ENCODE assay signal across 10 cellular contexts in the genomic region with DNA sequence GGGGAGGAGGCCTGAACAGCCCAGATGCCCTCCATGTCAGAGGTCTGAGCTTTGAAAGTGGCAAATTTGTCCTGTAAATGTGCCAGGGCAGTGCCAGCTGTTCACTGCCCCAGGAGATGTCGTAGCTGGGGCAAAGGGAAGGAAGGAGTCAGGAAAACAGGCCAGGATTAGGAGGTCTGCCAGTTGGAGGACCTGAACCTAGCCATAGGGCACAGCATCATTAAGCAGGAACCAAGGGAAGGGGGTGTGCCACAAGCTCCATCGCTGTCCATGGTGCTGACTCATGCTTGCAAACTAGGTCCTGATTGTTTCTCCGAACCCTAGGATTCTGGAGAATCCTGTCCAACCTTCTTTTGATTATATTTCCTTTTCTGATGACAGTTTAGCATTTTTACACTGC.
A peak's percentile ranks its signal among the peaks of the same experiment; 100 is the strongest.
DNase-seq lines count a peak whose midpoint lies in the region; ATAC-seq, FAIRE-seq and TF ChIP-seq lines count a peak whose summit lies in the region.
"Had no signal": no experiment of that assay in that cellular context is flagged by ENCODE, and none has a peak within 500 bp of the region (broad histone marks: within the 10 kb centered on the region; RNA-seq: fewer than 3 reads in every experiment).

No MANE protein-coding gene starts in this region.

- H3K4me3 ChIP-seq in NT2/D1 (ENCODE audit: insufficient read length, low read depth) (no peak overlapping the region), skeletal muscle cell (ENCODE audit: low read depth, low read length) (no peak overlapping the region)
- H3K4me3 ChIP-seq: esophagus squamous epithelium, skin epidermis had no signal

- ATAC-seq in GM19035 (IDR thresholded peaks at IDR 0.05; ENCODE audit: unreplicated experiment): no peak

- TF ChIP-seq POLR2A in GM12891 (IDR thresholded peaks at IDR 0.05; ENCODE audit: low read depth, low read length): no peak

- no peak overlapping the region for H3K9ac ChIP-seq in NT2/D1 (ENCODE audit: insufficient read length, low read depth)

- DNase-seq in SIG-M5 treated with dmso at 0.1 percent for 504 hours (lab: John Stamatoyannopoulos, UW; ENCODE audit: unreplicated experiment) (peak; percentile 27), SIG-M5 (lab: John Stamatoyannopoulos, UW) (no peak), NT2/D1 (ENCODE audit: low read depth, low spot score) (peak; percentile 52), ecto neural progenitor cell (ENCODE audit: low spot score) (peak; percentile 87), skeletal muscle cell (ENCODE audit: low read depth) (peak; percentile 1), GOT3 (lab: John Stamatoyannopoulos, UW) (no peak), GM12891 (ENCODE audit: insufficient read length, low spot score) (no peak)
- DNase-seq: esophagus squamous epithelium had no signal

- no peaks in the 10 kb centered on the region for H3K36me3 ChIP-seq in NT2/D1 (ENCODE audit: insufficient read depth, insufficient read length, low read length)
- H3K36me3 ChIP-seq: esophagus squamous epithelium had no signal

- H3K27me3 ChIP-seq in NT2/D1 (ENCODE audit: insufficient read depth, insufficient read length): peaks cover 73% of the 10 kb centered on the region

- FAIRE-seq in GM12891 (lab: Jason Lieb, UNC): no peak

- no peaks in the 10 kb centered on the region for H3K4me1 ChIP-seq in NT2/D1 (ENCODE audit: insufficient read depth, insufficient read length)
- H3K4me1 ChIP-seq: esophagus squamous epithelium had no signal

- no peaks in the 10 kb centered on the region for H3K9me3 ChIP-seq in NT2/D1 (ENCODE audit: insufficient read depth, low read length)
- H3K9me3 ChIP-seq: esophagus squamous epithelium had no signal

TF ChIP-seq in GM12891, 5 proteins besides CTCF, POLR2A, EP300 and RAD21:
- no peak for TF ChIP-seq TAF1 (IDR thresholded peaks at IDR 0.05; ENCODE audit: low read depth, low read length)
- no peak for TF ChIP-seq POU2F2 (IDR thresholded peaks at IDR 0.05; ENCODE audit: low read depth, low read length)
- no peak for TF ChIP-seq SPI1 (IDR thresholded peaks at IDR 0.05; ENCODE audit: low read depth, low read length)
- TF ChIP-seq PAX5 (IDR thresholded peaks at IDR 0.05; ENCODE audit: insufficient read depth, low read length, severe bottlenecking): no peak
- no peak for TF ChIP-seq POLR2AphosphoS5 (IDR thresholded peaks at IDR 0.05; ENCODE audit: low read depth, low read length)

Comparison
In these comparisons a context has a peak if more than half of its experiments do, and no peak if none do; other contexts are left out.
1. DNase-seq: peak in SIG-M5 treated with dmso at 0.1 percent for 504 hours (single experiment), NT2/D1 (single experiment), ecto neural progenitor cell (single experiment) and skeletal muscle cell (single experiment); none in SIG-M5 (single experiment), GOT3 (single experiment) and GM12891 (single experiment).